In the genomic region with DNA sequence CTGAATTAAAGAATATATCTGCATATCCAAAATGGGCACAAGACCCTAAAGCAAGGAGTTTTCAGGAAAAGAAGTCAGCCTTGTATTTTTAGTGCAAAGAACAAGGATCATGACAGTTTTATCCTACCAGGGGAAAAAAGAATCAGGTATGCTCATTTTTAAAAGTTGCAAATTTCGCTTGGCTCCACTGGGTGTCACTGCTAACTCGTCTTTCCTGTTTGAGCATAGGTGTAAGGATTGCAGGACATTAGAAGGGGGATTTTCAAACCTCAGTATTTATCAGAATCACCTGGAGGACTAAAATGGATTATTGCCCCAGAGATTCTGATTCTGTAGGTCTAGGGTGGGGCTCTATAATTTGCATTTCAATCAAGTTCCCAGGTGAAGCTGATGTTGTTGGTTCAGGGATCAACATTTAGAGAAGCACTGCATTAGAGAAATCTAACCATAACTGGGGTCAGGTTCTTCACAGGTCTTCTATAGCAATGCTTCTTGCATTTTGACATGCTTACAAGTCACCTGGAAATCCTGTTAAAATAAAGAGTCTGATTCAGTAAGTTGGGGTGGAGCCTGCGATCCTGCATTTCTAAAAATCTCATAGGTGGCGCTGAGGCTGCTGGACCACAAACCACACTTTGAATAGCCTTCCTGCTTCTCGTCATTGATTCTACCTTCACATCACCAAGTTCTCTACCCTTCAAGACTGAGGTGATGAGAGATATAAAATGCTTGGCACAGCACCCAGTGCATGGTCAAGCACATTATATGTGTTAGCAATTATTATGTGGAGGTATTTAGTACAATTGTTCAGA, we compare ENCODE assay signal across 2 cellular contexts.
TF ChIP-seq lines count a peak whose summit lies in the region.

No MANE protein-coding gene starts in this region.

TF ChIP-seq in HCT116, 20 proteins besides CTCF, POLR2A, EP300 and RAD21:
- TF ChIP-seq CBX3 (IDR thresholded peaks at IDR 0.05; ENCODE audit: low read depth) (no peak), JUND (IDR thresholded peaks at IDR 0.05) (no peak), TCF7L2 (IDR thresholded peaks at IDR 0.05; ENCODE audit: borderline replicate concordance, extremely low read depth, insufficient read depth, insufficient read length) (no peak), EZH2phosphoT487 (IDR thresholded peaks at IDR 0.05; ENCODE audit: borderline replicate concordance) (no peak), POLR2AphosphoS5 (IDR thresholded peaks at IDR 0.05; ENCODE audit: low read depth, low read length) (no peak), ZFX (IDR thresholded peaks at IDR 0.05) (no peak), ELF1 (IDR thresholded peaks at IDR 0.05; ENCODE audit: borderline replicate concordance, low read depth) (no peak), EZH2 (IDR thresholded peaks at IDR 0.05) (no peak), SP1 (IDR thresholded peaks at IDR 0.05; ENCODE audit: low read depth) (no peak), YY1 (IDR thresholded peaks at IDR 0.05; ENCODE audit: extremely low read depth, insufficient replicate concordance, low read depth, low read length) (no peak), EGR1 (IDR thresholded peaks at IDR 0.05; ENCODE audit: low read depth) (no peak), SIN3A (IDR thresholded peaks at IDR 0.05; ENCODE audit: low read depth) (no peak), SRF (IDR thresholded peaks at IDR 0.05; ENCODE audit: low read depth) (no peak), ZNF274 (IDR thresholded peaks at IDR 0.05; ENCODE audit: low read depth, low read length) (no peak), FOSL1 (IDR thresholded peaks at IDR 0.05; ENCODE audit: low read depth) (no peak)
- TF ChIP-seq, protein P1, sequence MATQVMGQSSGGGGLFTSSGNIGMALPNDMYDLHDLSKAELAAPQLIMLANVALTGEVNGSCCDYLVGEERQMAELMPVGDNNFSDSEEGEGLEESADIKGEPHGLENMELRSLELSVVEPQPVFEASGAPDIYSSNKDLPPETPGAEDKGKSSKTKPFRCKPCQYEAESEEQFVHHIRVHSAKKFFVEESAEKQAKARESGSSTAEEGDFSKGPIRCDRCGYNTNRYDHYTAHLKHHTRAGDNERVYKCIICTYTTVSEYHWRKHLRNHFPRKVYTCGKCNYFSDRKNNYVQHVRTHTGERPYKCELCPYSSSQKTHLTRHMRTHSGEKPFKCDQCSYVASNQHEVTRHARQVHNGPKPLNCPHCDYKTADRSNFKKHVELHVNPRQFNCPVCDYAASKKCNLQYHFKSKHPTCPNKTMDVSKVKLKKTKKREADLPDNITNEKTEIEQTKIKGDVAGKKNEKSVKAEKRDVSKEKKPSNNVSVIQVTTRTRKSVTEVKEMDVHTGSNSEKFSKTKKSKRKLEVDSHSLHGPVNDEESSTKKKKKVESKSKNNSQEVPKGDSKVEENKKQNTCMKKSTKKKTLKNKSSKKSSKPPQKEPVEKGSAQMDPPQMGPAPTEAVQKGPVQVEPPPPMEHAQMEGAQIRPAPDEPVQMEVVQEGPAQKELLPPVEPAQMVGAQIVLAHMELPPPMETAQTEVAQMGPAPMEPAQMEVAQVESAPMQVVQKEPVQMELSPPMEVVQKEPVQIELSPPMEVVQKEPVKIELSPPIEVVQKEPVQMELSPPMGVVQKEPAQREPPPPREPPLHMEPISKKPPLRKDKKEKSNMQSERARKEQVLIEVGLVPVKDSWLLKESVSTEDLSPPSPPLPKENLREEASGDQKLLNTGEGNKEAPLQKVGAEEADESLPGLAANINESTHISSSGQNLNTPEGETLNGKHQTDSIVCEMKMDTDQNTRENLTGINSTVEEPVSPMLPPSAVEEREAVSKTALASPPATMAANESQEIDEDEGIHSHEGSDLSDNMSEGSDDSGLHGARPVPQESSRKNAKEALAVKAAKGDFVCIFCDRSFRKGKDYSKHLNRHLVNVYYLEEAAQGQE (IDR thresholded peaks at IDR 0.05; ENCODE audit: low read depth) = no peak
- TF ChIP-seq, protein P2, sequence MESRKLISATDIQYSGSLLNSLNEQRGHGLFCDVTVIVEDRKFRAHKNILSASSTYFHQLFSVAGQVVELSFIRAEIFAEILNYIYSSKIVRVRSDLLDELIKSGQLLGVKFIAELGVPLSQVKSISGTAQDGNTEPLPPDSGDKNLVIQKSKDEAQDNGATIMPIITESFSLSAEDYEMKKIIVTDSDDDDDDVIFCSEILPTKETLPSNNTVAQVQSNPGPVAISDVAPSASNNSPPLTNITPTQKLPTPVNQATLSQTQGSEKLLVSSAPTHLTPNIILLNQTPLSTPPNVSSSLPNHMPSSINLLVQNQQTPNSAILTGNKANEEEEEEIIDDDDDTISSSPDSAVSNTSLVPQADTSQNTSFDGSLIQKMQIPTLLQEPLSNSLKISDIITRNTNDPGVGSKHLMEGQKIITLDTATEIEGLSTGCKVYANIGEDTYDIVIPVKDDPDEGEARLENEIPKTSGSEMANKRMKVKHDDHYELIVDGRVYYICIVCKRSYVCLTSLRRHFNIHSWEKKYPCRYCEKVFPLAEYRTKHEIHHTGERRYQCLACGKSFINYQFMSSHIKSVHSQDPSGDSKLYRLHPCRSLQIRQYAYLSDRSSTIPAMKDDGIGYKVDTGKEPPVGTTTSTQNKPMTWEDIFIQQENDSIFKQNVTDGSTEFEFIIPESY (IDR thresholded peaks at IDR 0.05; ENCODE audit: extremely low read depth, insufficient replicate concordance, low read length) = no peak
- TF ChIP-seq, protein P3, sequence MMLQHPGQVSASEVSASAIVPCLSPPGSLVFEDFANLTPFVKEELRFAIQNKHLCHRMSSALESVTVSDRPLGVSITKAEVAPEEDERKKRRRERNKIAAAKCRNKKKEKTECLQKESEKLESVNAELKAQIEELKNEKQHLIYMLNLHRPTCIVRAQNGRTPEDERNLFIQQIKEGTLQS (IDR thresholded peaks at IDR 0.05) = no peak
- TF ChIP-seq, protein P4, sequence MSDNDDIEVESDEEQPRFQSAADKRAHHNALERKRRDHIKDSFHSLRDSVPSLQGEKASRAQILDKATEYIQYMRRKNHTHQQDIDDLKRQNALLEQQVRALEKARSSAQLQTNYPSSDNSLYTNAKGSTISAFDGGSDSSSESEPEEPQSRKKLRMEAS (IDR thresholded peaks at IDR 0.05) = no peak

TF ChIP-seq in K562, 482 proteins besides CTCF, POLR2A, EP300 and RAD21:
- TF ChIP-seq, protein P5, sequence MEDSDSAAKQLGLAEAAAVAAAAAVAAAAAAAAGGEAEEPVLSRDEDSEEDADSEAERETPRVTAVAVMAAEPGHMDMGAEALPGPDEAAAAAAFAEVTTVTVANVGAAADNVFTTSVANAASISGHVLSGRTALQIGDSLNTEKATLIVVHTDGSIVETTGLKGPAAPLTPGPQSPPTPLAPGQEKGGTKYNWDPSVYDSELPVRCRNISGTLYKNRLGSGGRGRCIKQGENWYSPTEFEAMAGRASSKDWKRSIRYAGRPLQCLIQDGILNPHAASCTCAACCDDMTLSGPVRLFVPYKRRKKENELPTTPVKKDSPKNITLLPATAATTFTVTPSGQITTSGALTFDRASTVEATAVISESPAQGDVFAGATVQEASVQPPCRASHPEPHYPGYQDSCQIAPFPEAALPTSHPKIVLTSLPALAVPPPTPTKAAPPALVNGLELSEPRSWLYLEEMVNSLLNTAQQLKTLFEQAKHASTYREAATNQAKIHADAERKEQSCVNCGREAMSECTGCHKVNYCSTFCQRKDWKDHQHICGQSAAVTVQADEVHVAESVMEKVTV (CRISPR knock-in tag; IDR thresholded peaks at IDR 0.05) = peak; percentile 42; the same call in 1 of the 2 replicates
- TF ChIP-seq, protein P6, sequence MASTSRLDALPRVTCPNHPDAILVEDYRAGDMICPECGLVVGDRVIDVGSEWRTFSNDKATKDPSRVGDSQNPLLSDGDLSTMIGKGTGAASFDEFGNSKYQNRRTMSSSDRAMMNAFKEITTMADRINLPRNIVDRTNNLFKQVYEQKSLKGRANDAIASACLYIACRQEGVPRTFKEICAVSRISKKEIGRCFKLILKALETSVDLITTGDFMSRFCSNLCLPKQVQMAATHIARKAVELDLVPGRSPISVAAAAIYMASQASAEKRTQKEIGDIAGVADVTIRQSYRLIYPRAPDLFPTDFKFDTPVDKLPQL (IDR thresholded peaks at IDR 0.05; ENCODE audit: extremely low read depth, insufficient read length) = no peak
